In genomic region chr4:186501554-186501953, GRCh38 we compare ENCODE assay signal across 16 cellular contexts. TPM values are rescaled to one million over a fixed set of nuclear protein-coding genes. Genes with fewer than 3 reads are reported as not detected.
A peak's percentile ranks its signal among the peaks of the same experiment; 100 is the strongest.
DNase-seq lines count a peak whose midpoint lies in the region; ATAC-seq and TF ChIP-seq lines count a peak whose summit lies in the region.
"Had no signal": no experiment of that assay in that cellular context is flagged by ENCODE, and none has a peak within 500 bp of the region (broad histone marks: within the 10 kb centered on the region; RNA-seq: fewer than 3 reads in every experiment).

No MANE protein-coding gene starts in this region.

- WGBS in esophagus muscularis mucosa, result 90% methylated on average over 8 of the region's 8 CpGs

- H3K27me3 ChIP-seq in esophagus muscularis mucosa (peaks cover 0 to 9% (median 0%) of the 10 kb centered on the region in 4 donors), H7 (ENCODE audit: control insufficient read depth, insufficient read depth, low read length) (no peaks in the 10 kb centered on the region)

- H3K4me3 ChIP-seq in SK-N-MC (peak overlapping the region; percentile 89), esophagus muscularis mucosa (no peak overlapping the region), H7 (ENCODE audit: insufficient read depth, low read depth, low read length) (no peak overlapping the region)
- H3K4me3 ChIP-seq: A549, GM12878, HAP-1 had no signal

- peak overlapping the region; percentile 77 for H3K9ac ChIP-seq in SK-N-MC (ENCODE audit: insufficient read length)

- H3K4me1 ChIP-seq in esophagus muscularis mucosa, result no peaks in the 10 kb centered on the region
- H3K4me1 ChIP-seq: A549, Caco-2, HAP-1 had no signal

- no peak for TF ChIP-seq EP300 in esophagus muscularis mucosa (IDR thresholded peaks at IDR 0.05)

- DNase-seq in SK-N-MC (ENCODE audit: low read depth, low spot score) (no peak), esophagus muscularis mucosa (ENCODE audit: extremely low spot score) (peak; percentile 66), KG1 (lab: John Stamatoyannopoulos, UW) (no peak), H7 (no peak), SW 1271 (lab: John Stamatoyannopoulos, UW) (no peak)
- DNase-seq: Caco-2; CD8-positive, alpha-beta memory T cell; DMS79; GOT3 had no signal

- TF ChIP-seq POLR2A in esophagus muscularis mucosa (IDR thresholded peaks at IDR 0.05; ENCODE audit: low read depth), result no peak

- intact Hi-C loops in esophagus muscularis mucosa (cut with DNase I), result no loop called here

- ATAC-seq in GM21528 (IDR thresholded peaks at IDR 0.05; ENCODE audit: low FRiP score, unreplicated experiment), result no peak
- ATAC-seq: A549, GM12878 had no signal

- H3K27ac ChIP-seq in C4-2B, result peak overlapping the region; percentile 51
- H3K27ac ChIP-seq in SK-N-MC, result peak overlapping the region; percentile 81; the same call in 1 of the 2 replicates
- no peak overlapping the region for H3K27ac ChIP-seq in esophagus muscularis mucosa (replicated peaks in 1 of 4)
- H3K27ac ChIP-seq: A549 had no signal

- peaks cover 16% of the 10 kb centered on the region for H3K36me3 ChIP-seq in SK-N-MC (ENCODE audit: insufficient read depth, low read length)
- no peaks in the 10 kb centered on the region for H3K36me3 ChIP-seq in esophagus muscularis mucosa
- no peaks in the 10 kb centered on the region for H3K36me3 ChIP-seq in H7 (replicated peaks; ENCODE audit: control insufficient read depth, insufficient read depth, low read length)
- H3K36me3 ChIP-seq: HAP-1 had no signal

- TF ChIP-seq CTCF in C4-2B (conservative IDR thresholded peaks at IDR 0.05) (no peak), esophagus muscularis mucosa (IDR thresholded peaks at IDR 0.05) (no peak)

- H3K9me3 ChIP-seq in SK-N-MC (ENCODE audit: low read depth, low read length), result peaks cover 3% of the 10 kb centered on the region; the same call in 1 of the 2 replicates
- H3K9me3 ChIP-seq in esophagus muscularis mucosa, result no peaks in the 10 kb centered on the region
- H3K9me3 ChIP-seq: Caco-2, HAP-1 had no signal

RNA-seq across cellular contexts. Expression of gene MTNR1A, which starts 53.8 kb away (rescaled TPM):
- not detected for total RNA-seq in esophagus muscularis mucosa
- 0.33 and 0.76 TPM in 2 replicates for total RNA-seq in H7 (2014; rRNA removed; shearing (Covaris generic))
- total RNA-seq: Caco-2; CD8-positive, alpha-beta memory T cell; G401; GM12878; HepG2 had no signal

Comparison
In these comparisons a context has a peak if more than half of its experiments do, and no peak if none do; other contexts are left out.
1. H3K27ac ChIP-seq: peak in C4-2B (single experiment) and SK-N-MC (single experiment); none in esophagus muscularis mucosa (0 of 4).